Comparison of ENCODE assay signal across 8 cellular contexts in the genomic region with DNA sequence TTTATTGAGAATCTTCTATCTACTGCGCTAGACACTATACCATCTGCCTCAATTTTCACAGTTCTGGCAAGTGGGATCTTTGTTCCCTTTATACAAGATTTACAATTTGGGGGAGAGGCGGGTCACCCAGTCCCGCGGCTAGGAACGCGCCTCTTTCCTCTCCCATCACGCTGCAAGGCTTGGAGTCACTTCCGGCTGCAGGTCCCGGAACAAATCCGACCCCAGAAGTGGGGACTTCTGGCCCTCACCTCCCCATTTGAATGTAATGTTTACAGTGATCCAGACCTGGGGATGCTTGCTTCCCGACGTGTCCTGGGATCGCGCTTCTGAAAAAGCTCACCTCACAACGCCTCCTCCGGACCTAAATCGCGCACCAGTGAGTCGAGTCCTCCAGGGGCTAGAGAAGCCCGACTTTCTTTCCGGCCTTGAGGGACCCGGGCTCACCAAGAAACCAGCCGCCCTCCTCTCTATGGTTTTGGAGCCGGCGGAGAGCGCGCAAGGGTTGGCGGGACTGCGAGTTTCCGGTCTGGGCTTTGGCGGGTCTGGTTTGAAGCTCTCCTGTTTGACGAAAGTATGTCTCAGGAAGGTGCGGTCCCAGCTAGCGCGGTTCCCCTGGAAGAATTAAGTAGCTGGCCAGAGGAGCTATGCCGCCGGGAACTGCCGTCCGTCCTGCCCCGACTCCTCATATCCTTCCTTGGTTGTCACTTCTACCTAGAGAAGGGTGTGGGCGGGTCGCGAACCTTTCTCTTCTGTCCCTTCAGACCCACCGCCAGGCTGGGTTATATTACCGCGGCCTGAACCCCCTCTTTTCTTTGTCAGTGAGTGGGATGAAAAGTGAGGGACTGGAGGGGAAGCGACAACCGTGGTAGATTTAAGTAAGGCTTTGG. TPM values are rescaled to one million over a fixed set of nuclear protein-coding genes. Genes with fewer than 3 reads are reported as not detected.
DNase-seq lines count a peak whose midpoint lies in the region; ATAC-seq lines count a peak whose summit lies in the region.

METTL18 (minus strand) TSS at position 378 of the 887 bp plus-strand sequence. CDS start 1,212 bp downstream, outside the sequence.

- no peaks in the 10 kb centered on the region for H3K27me3 Mint-ChIP-seq in activated CD4-positive, alpha-beta T cell treated with anti-CD3 and anti-CD28 coated beads for 36 hours

- H3K4me3 Mint-ChIP-seq in activated CD4-positive, alpha-beta T cell treated with anti-CD3 and anti-CD28 coated beads for 36 hours, result peak within 1 kb of the TSS; percentile 96

- H3K4me1 Mint-ChIP-seq in activated CD4-positive, alpha-beta T cell treated with anti-CD3 and anti-CD28 coated beads for 36 hours, result peaks cover 46% of the 10 kb centered on the region

- DNase-seq in Ammon's horn (ENCODE audit: low spot score) (peak; percentile 95), GM19238 (ENCODE audit: insufficient read length, low spot score) (peak; percentile 78), NCI-H524 (lab: John Stamatoyannopoulos, UW) (peak; percentile 87 to 90), kidney tubule cell (ENCODE audit: low spot score) (peak; percentile 96)
- peak; percentile 96 for DNase-seq in activated CD4-positive, alpha-beta T cell treated with anti-CD3 and anti-CD28 coated beads for 36 hours
- peak; percentile 68 to 84 (median 78) for DNase-seq in stimulated activated CD4-positive, alpha-beta T cell treated with anti-CD3 and anti-CD28 coated beads, Interleukin-1b, Interleukin-23, amount 100 ng/mL, for 24 hours (ENCODE audit: low read depth in 4 of 4, low spot score in 1 of 4)

- peak within 1 kb of the TSS; percentile 98 for H3K27ac Mint-ChIP-seq in activated CD4-positive, alpha-beta T cell treated with anti-CD3 and anti-CD28 coated beads for 36 hours

- ATAC-seq in HG03442 (IDR thresholded peaks at IDR 0.05; ENCODE audit: unreplicated experiment), result peak; percentile 94
- ATAC-seq in activated CD4-positive, alpha-beta T cell treated with anti-CD3 and anti-CD28 coated beads for 36 hours, result peak; percentile 98

- no peaks in the 10 kb centered on the region for H3K9me3 Mint-ChIP-seq in activated CD4-positive, alpha-beta T cell treated with anti-CD3 and anti-CD28 coated beads for 36 hours (ENCODE audit: low read depth)

- CTCF ChIA-PET in activated CD4-positive, alpha-beta T cell treated with anti-CD3 and anti-CD28 coated beads for 36 hours (lab: Charles Lee), result interaction anchor here (0.6 to 3.4 kb wide), 10 partner anchors 12 to 415 kb away, joined by 3 to 11 read pairs (median 4); partner anchors contain the start of gene F5

- intact Hi-C loops in activated CD4-positive, alpha-beta T cell treated with anti-CD3 and anti-CD28 coated beads for 36 hours (cut with DNase I, micrococcal nuclease), result loop anchor here (1.0 to 10.0 kb wide), 13 partner anchors 82 to 1986 kb away; partner anchors contain the start of genes KIFAP3 (in 2 of the 2), NME7 (in 2 of the 2), SELL (in 2 of the 2) and BLZF1 (in 1 of the 2)

- POLR2A ChIA-PET in activated CD4-positive, alpha-beta T cell treated with anti-CD3 and anti-CD28 coated beads for 36 hours (lab: Charles Lee), result interaction anchor here (0.6 to 1.4 kb wide), 9 partner anchors 8 to 737 kb away, joined by 3 to 9 read pairs (median 3); partner anchors contain the start of genes F5, GORAB and SCYL3

- peaks cover 41% of the 10 kb centered on the region for H3K36me3 Mint-ChIP-seq in activated CD4-positive, alpha-beta T cell treated with anti-CD3 and anti-CD28 coated beads for 36 hours (ENCODE audit: low read depth)

- H3K27ac ChIP-seq in cingulate gyrus (ENCODE audit: low read depth, low read length), result peak within 1 kb of the TSS; percentile 92

RNA-seq across cellular contexts. Expression of gene METTL18, which starts in this region (rescaled TPM):
- total RNA-seq in activated CD4-positive, alpha-beta T cell treated with anti-CD3 and anti-CD28 coated beads for 36 hours, result 10 to 100 TPM; 11.6 to 13.3 TPM

Comparison
In these comparisons a context has a peak if more than half of its experiments do, and no peak if none do; other contexts are left out.
1. Peak in every context shown above with its lines: DNase-seq, ATAC-seq and H3K27ac ChIP-seq.